16 cellular contexts compared by ENCODE assay signal in the genomic region with DNA sequence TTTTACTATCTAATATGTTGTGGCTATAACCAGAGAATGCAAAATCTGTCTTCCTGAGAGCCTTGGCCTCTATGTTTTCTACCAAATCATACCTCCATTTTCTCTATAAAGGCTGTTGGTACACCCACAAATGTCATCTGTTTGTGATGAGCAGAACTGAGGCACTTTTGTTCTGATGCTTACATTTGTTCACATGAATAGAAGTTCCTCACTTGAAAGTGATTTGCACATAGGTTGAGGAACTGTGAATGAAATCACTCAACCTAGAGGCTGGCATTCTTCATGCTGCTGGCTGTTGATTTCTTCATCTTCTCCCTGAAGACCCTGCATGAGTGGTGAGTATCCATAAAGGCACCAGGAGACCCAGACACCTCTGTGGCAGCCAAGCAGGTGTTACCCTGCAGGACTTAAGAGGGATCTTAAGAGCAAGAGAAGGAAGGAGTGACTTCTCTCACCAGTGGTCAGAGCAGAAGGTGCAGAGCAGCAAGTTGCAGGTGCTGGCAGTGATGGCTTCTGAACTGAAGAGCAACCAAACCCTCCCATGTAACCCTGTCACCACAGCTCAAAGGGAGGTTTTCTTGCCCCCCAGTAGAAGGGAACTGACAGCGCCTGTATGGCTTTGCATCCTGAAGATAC.
A peak's percentile ranks its signal among the peaks of the same experiment; 100 is the strongest.
DNase-seq lines count a peak whose midpoint lies in the region; ATAC-seq and TF ChIP-seq lines count a peak whose summit lies in the region.
"Had no signal": no experiment of that assay in that cellular context is flagged by ENCODE, and none has a peak within 500 bp of the region (broad histone marks: within the 10 kb centered on the region; RNA-seq: fewer than 3 reads in every experiment).

No MANE protein-coding gene starts in this region.

- H3K9me2 ChIP-seq in GM23338 (ENCODE audit: insufficient read depth) (no peaks in the 10 kb centered on the region), hepatocyte (replicated peaks; ENCODE audit: insufficient read depth) (no peaks in the 10 kb centered on the region)

- no peak overlapping the region for H3K27ac ChIP-seq in GM23338 (ENCODE audit: low read depth)
- H3K27ac ChIP-seq in RWPE2 (ENCODE audit: poor library complexity, severe bottlenecking): peak overlapping the region; percentile 77
- H3K27ac ChIP-seq in hepatocyte: no peak overlapping the region

- H3K79me2 ChIP-seq in GM23338 (replicated peaks; ENCODE audit: insufficient read depth) (no peaks in the 10 kb centered on the region), hepatocyte (peaks cover 16% of the 10 kb centered on the region)

- H3K27ac Mint-ChIP-seq in GM23338 (no peak overlapping the region), mesothelial cell of epicardium (peak overlapping the region; percentile 72), T-helper 17 cell (no peak overlapping the region)
- no peak overlapping the region for H3K27ac Mint-ChIP-seq in stimulated activated naive B cell treated with anti-CD40 and anti-IgM and Interleukin-4, amounts not matched to agents 10 μg/mL and 1 μg/mL and 100 μg/mL, for 72 hours
- H3K27ac Mint-ChIP-seq: CD8-positive, alpha-beta T cell had no signal

- H3K4me2 ChIP-seq in GM23338 (no peak overlapping the region), hepatocyte (no peak overlapping the region)

- peaks cover 5% of the 10 kb centered on the region for H3K27me3 Mint-ChIP-seq in GM23338 (ENCODE audit: insufficient read depth, low read depth, poor library complexity)
- no peaks in the 10 kb centered on the region for H3K27me3 Mint-ChIP-seq in mesothelial cell of epicardium (ENCODE audit: low read depth)
- H3K27me3 Mint-ChIP-seq in stimulated activated naive B cell treated with anti-CD40 and anti-IgM and Interleukin-4, amounts not matched to agents 10 μg/mL and 1 μg/mL and 100 μg/mL, for 72 hours: no peaks in the 10 kb centered on the region
- H3K27me3 Mint-ChIP-seq in T-helper 17 cell: peaks cover 29% of the 10 kb centered on the region

- H4K20me1 ChIP-seq in GM23338 (replicated peaks; ENCODE audit: insufficient read depth): no peaks in the 10 kb centered on the region
- H4K20me1 ChIP-seq in hepatocyte (ENCODE audit: insufficient read depth, poor library complexity, severe bottlenecking): no peaks in the 10 kb centered on the region

- H3K4me3 ChIP-seq in GM23338 (no peak overlapping the region), RWPE2 (ENCODE audit: severe bottlenecking) (no peak overlapping the region), hepatocyte (no peak overlapping the region)

- no peak overlapping the region for H3K4me3 Mint-ChIP-seq in GM23338
- H3K4me3 Mint-ChIP-seq in mesothelial cell of epicardium: no peak overlapping the region
- no peak overlapping the region for H3K4me3 Mint-ChIP-seq in stimulated activated naive B cell treated with anti-CD40 and anti-IgM and Interleukin-4, amounts not matched to agents 10 μg/mL and 1 μg/mL and 100 μg/mL, for 72 hours
- H3K4me3 Mint-ChIP-seq in T-helper 17 cell: no peak overlapping the region
- H3K4me3 Mint-ChIP-seq: CD8-positive, alpha-beta T cell had no signal

- 94% methylated on average over 1 of the region's 1 CpG for WGBS in hepatocyte (ENCODE audit: low lambda C conversion rate, missing lambda C conversion rate)

- H3K27me3 ChIP-seq in GM23338 (ENCODE audit: insufficient read depth) (no peaks in the 10 kb centered on the region), RWPE2 (ENCODE audit: insufficient read depth, poor library complexity, severe bottlenecking) (no peaks in the 10 kb centered on the region), hepatocyte (no peaks in the 10 kb centered on the region)

- H3K36me3 Mint-ChIP-seq in GM23338 (ENCODE audit: low read depth) (no peaks in the 10 kb centered on the region), mesothelial cell of epicardium (peaks cover 3% of the 10 kb centered on the region), T-helper 17 cell (ENCODE audit: low read depth) (no peaks in the 10 kb centered on the region)
- H3K36me3 Mint-ChIP-seq in stimulated activated naive B cell treated with anti-CD40 and anti-IgM and Interleukin-4, amounts not matched to agents 10 μg/mL and 1 μg/mL and 100 μg/mL, for 72 hours: no peaks in the 10 kb centered on the region
- H3K36me3 Mint-ChIP-seq: CD8-positive, alpha-beta T cell had no signal

- H3K36me3 ChIP-seq in GM23338 (ENCODE audit: insufficient read depth) (no peaks in the 10 kb centered on the region), RWPE2 (ENCODE audit: low read depth) (peaks cover 98% of the 10 kb centered on the region), hepatocyte (replicated peaks; ENCODE audit: insufficient read depth, low read depth) (no peaks in the 10 kb centered on the region)

- H2AFZ ChIP-seq in GM23338 (no peak overlapping the region), hepatocyte (no peak overlapping the region)

- H3K9me3 Mint-ChIP-seq in GM23338: no peaks in the 10 kb centered on the region
- no peaks in the 10 kb centered on the region for H3K9me3 Mint-ChIP-seq in mesothelial cell of epicardium
- H3K9me3 Mint-ChIP-seq in stimulated activated naive B cell treated with anti-CD40 and anti-IgM and Interleukin-4, amounts not matched to agents 10 μg/mL and 1 μg/mL and 100 μg/mL, for 72 hours: no peaks in the 10 kb centered on the region
- H3K9me3 Mint-ChIP-seq: CD8-positive, alpha-beta T cell had no signal

- DNase-seq in GM23338 (ENCODE audit: low spot score) (no peak), RWPE2 (ENCODE audit: low spot score) (no peak), mesothelial cell of epicardium (ENCODE audit: low spot score in 2 of 2, unreplicated experiment in 2 of 2) (no peak), T-helper 17 cell (no peak), cerebellar nuclear complex (lab: John Stamatoyannopoulos, UW) (no peak), hepatocyte (ENCODE audit: low spot score) (no peak)
- DNase-seq in stimulated activated naive B cell treated with anti-CD40 and anti-IgM and Interleukin-4, amounts not matched to agents 10 μg/mL and 1 μg/mL and 100 μg/mL, for 72 hours: no peak
- DNase-seq: ACHN; CD8-positive, alpha-beta T cell; DND-41; GF-D8; H7; NCI-H1105 treated with DMSO at 0.1 percent for 48 hours; NCI-H187 treated with DMSO at 0.1 percent for 48 hours; NCI-H446 treated with DMSO at 0.1 percent for 48 hours; NCI-H82 had no signal

- H3K4me1 ChIP-seq in GM23338 (ENCODE audit: insufficient read depth) (peaks cover 30% of the 10 kb centered on the region), RWPE2 (ENCODE audit: insufficient read depth, poor library complexity, severe bottlenecking) (peaks cover 37% of the 10 kb centered on the region), hepatocyte (ENCODE audit: insufficient read depth) (peaks cover 35% of the 10 kb centered on the region)

- 0 out of 3 replicates have a peak, but pooled peaks have one; percentile 28 for ATAC-seq in GM23338
- no peak for ATAC-seq in RWPE2 (ENCODE audit: low read depth)
- ATAC-seq in stimulated activated naive B cell treated with anti-CD40 and anti-IgM and Interleukin-4, amounts not matched to agents 10 μg/mL and 1 μg/mL and 100 μg/mL, for 72 hours (replicated peaks): peak; percentile 64 to 86
- no peak for ATAC-seq in T-helper 17 cell
- ATAC-seq: CD8-positive, alpha-beta T cell had no signal

- H3F3A ChIP-seq in GM23338 (replicated peaks; ENCODE audit: low read depth): no peaks in the 10 kb centered on the region

- no peak for TF ChIP-seq CTCF in GM23338 (conservative IDR thresholded peaks at IDR 0.05; ENCODE audit: low read depth in 2 of 2)
- TF ChIP-seq CTCF in RWPE2 (IDR thresholded peaks at IDR 0.05; ENCODE audit: poor library complexity, severe bottlenecking): no peak
- TF ChIP-seq CTCF in mesothelial cell of epicardium (IDR thresholded peaks at IDR 0.05; ENCODE audit: unreplicated experiment): no peak
- TF ChIP-seq CTCF in hepatocyte (IDR thresholded peaks at IDR 0.05; ENCODE audit: poor library complexity): no peak

- no peaks in the 10 kb centered on the region for H3K9me3 ChIP-seq in RWPE2 (ENCODE audit: severe bottlenecking)
- H3K9me3 ChIP-seq in T-helper 17 cell (ENCODE audit: control insufficient read depth, low read length, poor library complexity, severe bottlenecking): no peaks in the 10 kb centered on the region
- no peaks in the 10 kb centered on the region for H3K9me3 ChIP-seq in hepatocyte (ENCODE audit: low read depth)

- H3K4me1 Mint-ChIP-seq in GM23338 (peaks cover 50% of the 10 kb centered on the region), mesothelial cell of epicardium (peaks cover 82% of the 10 kb centered on the region), T-helper 17 cell (no peaks in the 10 kb centered on the region)
- H3K4me1 Mint-ChIP-seq in stimulated activated naive B cell treated with anti-CD40 and anti-IgM and Interleukin-4, amounts not matched to agents 10 μg/mL and 1 μg/mL and 100 μg/mL, for 72 hours: peaks cover 7 to 9% of the 10 kb centered on the region in 2 donors

TF ChIP-seq in GM23338, 12 proteins besides CTCF, POLR2A, EP300 and RAD21 (continues in another document):
- TF ChIP-seq JUNB (IDR thresholded peaks at IDR 0.05; ENCODE audit: unreplicated experiment) (no peak), STAT1 (IDR thresholded peaks at IDR 0.05; ENCODE audit: unreplicated experiment) (no peak), NANOG (IDR thresholded peaks at IDR 0.05; ENCODE audit: borderline replicate concordance) (no peak), ZNF331 (CRISPR knock-in tag; IDR thresholded peaks at IDR 0.05; ENCODE audit: low read depth) (no peak), EZH2phosphoT487 (IDR thresholded peaks at IDR 0.05; ENCODE audit: unreplicated experiment) (no peak)
- TF ChIP-seq, protein P1, sequence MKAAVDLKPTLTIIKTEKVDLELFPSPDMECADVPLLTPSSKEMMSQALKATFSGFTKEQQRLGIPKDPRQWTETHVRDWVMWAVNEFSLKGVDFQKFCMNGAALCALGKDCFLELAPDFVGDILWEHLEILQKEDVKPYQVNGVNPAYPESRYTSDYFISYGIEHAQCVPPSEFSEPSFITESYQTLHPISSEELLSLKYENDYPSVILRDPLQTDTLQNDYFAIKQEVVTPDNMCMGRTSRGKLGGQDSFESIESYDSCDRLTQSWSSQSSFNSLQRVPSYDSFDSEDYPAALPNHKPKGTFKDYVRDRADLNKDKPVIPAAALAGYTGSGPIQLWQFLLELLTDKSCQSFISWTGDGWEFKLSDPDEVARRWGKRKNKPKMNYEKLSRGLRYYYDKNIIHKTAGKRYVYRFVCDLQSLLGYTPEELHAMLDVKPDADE (IDR thresholded peaks at IDR 0.05): no peak

Comparison
In these comparisons a context has a peak if more than half of its experiments do, and no peak if none do; other contexts are left out.
1. ATAC-seq: peak in GM23338 (single experiment) and stimulated activated naive B cell treated with anti-CD40 and anti-IgM and Interleukin-4, amounts not matched to agents 10 μg/mL and 1 μg/mL and 100 μg/mL, for 72 hours (2 of 2); none in RWPE2 (single experiment) and T-helper 17 cell (single experiment).